ENCODE assay signal across 8 cellular contexts in the genomic region with DNA sequence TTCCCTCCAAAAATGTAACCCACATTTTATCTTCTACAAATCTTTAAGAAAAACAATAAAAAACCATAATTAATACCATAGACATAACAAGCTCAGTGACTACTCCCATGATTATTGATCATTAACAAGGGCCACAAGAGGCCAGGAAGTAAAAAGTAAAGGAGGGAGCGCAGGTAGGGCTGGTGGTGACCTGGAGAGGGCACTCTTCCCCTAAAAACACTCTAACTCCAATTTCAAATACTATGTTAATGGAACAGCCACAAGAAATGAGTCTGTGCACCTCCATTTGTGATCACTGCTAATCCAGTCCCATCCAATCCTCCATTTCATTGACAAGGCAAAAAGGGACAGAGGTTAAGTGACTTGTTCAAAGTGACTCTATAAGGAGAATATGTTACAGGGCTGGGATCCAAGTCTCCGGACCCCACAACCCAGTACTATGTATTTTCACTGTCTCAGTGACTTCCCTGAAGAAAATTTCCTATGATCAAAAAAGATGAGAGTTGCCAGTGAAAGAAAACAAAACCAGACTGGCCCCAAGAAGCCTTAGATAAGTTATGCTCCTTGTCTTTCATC. TPM values are rescaled to one million over a fixed set of nuclear protein-coding genes. Genes with fewer than 3 reads are reported as not detected.
DNase-seq lines count a peak whose midpoint lies in the region; ATAC-seq and TF ChIP-seq lines count a peak whose summit lies in the region.

No MANE protein-coding gene starts in this region.

- no peaks in the 10 kb centered on the region for H3K4me1 ChIP-seq in CD4-positive, CD25-positive, alpha-beta regulatory T cell (ENCODE audit: control insufficient read depth, insufficient read depth, low read length, poor library complexity, severe bottlenecking)

- no peak overlapping the region for H3K27ac ChIP-seq in CD4-positive, CD25-positive, alpha-beta regulatory T cell (ENCODE audit: insufficient read depth, low read length, poor library complexity, severe bottlenecking)
- no peak overlapping the region for H3K27ac ChIP-seq in caudate nucleus (ENCODE audit: low read depth, low read length)

- H3K27ac Mint-ChIP-seq in CD4-positive, CD25-positive, alpha-beta regulatory T cell, result peak overlapping the region in 2 of 3 donors; percentile 21 to 31
- no peak overlapping the region for H3K27ac Mint-ChIP-seq in activated naive CD4-positive, alpha-beta T cell treated with anti-CD3 and anti-CD28 coated beads, Interleukin-2, amount 10 ng/mL, durations not matched to agents 7 days and 5 days
- no peak overlapping the region for H3K27ac Mint-ChIP-seq in type B pancreatic cell

- peak in 2 of 3 donors; percentile 43 to 64 for DNase-seq in CD4-positive, CD25-positive, alpha-beta regulatory T cell
- DNase-seq in NCI-H2029 (lab: John Stamatoyannopoulos, UW) (peak; percentile 1), kidney epithelial cell (ENCODE audit: low read depth) (no peak), type B pancreatic cell (ENCODE audit: extremely low spot score, unreplicated experiment) (no peak), caudate nucleus (lab: John Stamatoyannopoulos, UW) (no peak)
- peak; percentile 39 for DNase-seq in activated naive CD4-positive, alpha-beta T cell treated with anti-CD3 and anti-CD28 coated beads, Interleukin-2, amount 10 ng/mL, durations not matched to agents 7 days and 5 days

- TF ChIP-seq CTCF in kidney epithelial cell (IDR thresholded peaks at IDR 0.05; ENCODE audit: insufficient read depth, low read length, poor library complexity, severe bottlenecking) (peak; percentile 75), type B pancreatic cell (conservative IDR thresholded peaks at IDR 0.05) (peak; percentile 79)

- peak in 1 of 2 donors; percentile 37 for ATAC-seq in CD4-positive, CD25-positive, alpha-beta regulatory T cell (ENCODE audit: low read depth in 2 of 2)
- peak; percentile 59 for ATAC-seq in GM18873 (IDR thresholded peaks at IDR 0.05; ENCODE audit: low FRiP score, unreplicated experiment)
- ATAC-seq in HG03025 (IDR thresholded peaks at IDR 0.05; ENCODE audit: low FRiP score, unreplicated experiment), result no peak

- peaks cover 46% of the 10 kb centered on the region for H3K36me3 ChIP-seq in CD4-positive, CD25-positive, alpha-beta regulatory T cell (ENCODE audit: control insufficient read depth, insufficient read depth, low read length)
- H3K36me3 ChIP-seq in kidney epithelial cell (ENCODE audit: control insufficient read depth, insufficient read depth, low read length), result no peaks in the 10 kb centered on the region

- CTCF ChIA-PET in activated naive CD4-positive, alpha-beta T cell treated with anti-CD3 and anti-CD28 coated beads, Interleukin-2, amount 10 ng/mL, durations not matched to agents 7 days and 5 days (lab: Charles Lee), result interaction anchor here (0.8 to 1.2 kb wide), 6 partner anchors 10 to 470 kb away, joined by 3 to 4 read pairs (median 3); no protein-coding TSS in a partner anchor

- no peaks in the 10 kb centered on the region for H3K9me3 ChIP-seq in CD4-positive, CD25-positive, alpha-beta regulatory T cell (ENCODE audit: control insufficient read depth in 2 of 2, low read length in 2 of 2)

- no peak overlapping the region for H3K4me3 ChIP-seq in CD4-positive, CD25-positive, alpha-beta regulatory T cell (ENCODE audit: low read depth, low read length)
- no peak overlapping the region for H3K4me3 ChIP-seq in kidney epithelial cell (ENCODE audit: low read depth, low read length)

- no peaks in the 10 kb centered on the region for H3K27me3 Mint-ChIP-seq in CD4-positive, CD25-positive, alpha-beta regulatory T cell
- H3K27me3 Mint-ChIP-seq in activated naive CD4-positive, alpha-beta T cell treated with anti-CD3 and anti-CD28 coated beads, Interleukin-2, amount 10 ng/mL, durations not matched to agents 7 days and 5 days, result no peaks in the 10 kb centered on the region
- H3K27me3 Mint-ChIP-seq in type B pancreatic cell, result no peaks in the 10 kb centered on the region

- H3K9me3 Mint-ChIP-seq in CD4-positive, CD25-positive, alpha-beta regulatory T cell, result no peaks in the 10 kb centered on the region
- H3K9me3 Mint-ChIP-seq in activated naive CD4-positive, alpha-beta T cell treated with anti-CD3 and anti-CD28 coated beads, Interleukin-2, amount 10 ng/mL, durations not matched to agents 7 days and 5 days, result no peaks in the 10 kb centered on the region
- H3K9me3 Mint-ChIP-seq in type B pancreatic cell, result no peaks in the 10 kb centered on the region

- peaks cover 0 to 12% (median 6%) of the 10 kb centered on the region in 4 donors for H3K4me1 Mint-ChIP-seq in CD4-positive, CD25-positive, alpha-beta regulatory T cell
- H3K4me1 Mint-ChIP-seq in activated naive CD4-positive, alpha-beta T cell treated with anti-CD3 and anti-CD28 coated beads, Interleukin-2, amount 10 ng/mL, durations not matched to agents 7 days and 5 days, result peaks cover 8% of the 10 kb centered on the region
- H3K4me1 Mint-ChIP-seq in type B pancreatic cell (ENCODE audit: unreplicated experiment), result no peaks in the 10 kb centered on the region

- no peaks in the 10 kb centered on the region for H3K27me3 ChIP-seq in CD4-positive, CD25-positive, alpha-beta regulatory T cell (ENCODE audit: control insufficient read depth, insufficient read depth, low read length)
- H3K27me3 ChIP-seq in kidney epithelial cell (ENCODE audit: control insufficient read depth, insufficient read depth, low read length), result no peaks in the 10 kb centered on the region

- H3K4me3 Mint-ChIP-seq in CD4-positive, CD25-positive, alpha-beta regulatory T cell, result no peak overlapping the region
- no peak overlapping the region for H3K4me3 Mint-ChIP-seq in activated naive CD4-positive, alpha-beta T cell treated with anti-CD3 and anti-CD28 coated beads, Interleukin-2, amount 10 ng/mL, durations not matched to agents 7 days and 5 days
- no peak overlapping the region for H3K4me3 Mint-ChIP-seq in type B pancreatic cell

- H3K36me3 Mint-ChIP-seq in CD4-positive, CD25-positive, alpha-beta regulatory T cell, result peaks cover 35% of the 10 kb centered on the region
- H3K36me3 Mint-ChIP-seq in activated naive CD4-positive, alpha-beta T cell treated with anti-CD3 and anti-CD28 coated beads, Interleukin-2, amount 10 ng/mL, durations not matched to agents 7 days and 5 days, result peaks cover 28% of the 10 kb centered on the region
- H3K36me3 Mint-ChIP-seq in type B pancreatic cell, result no peaks in the 10 kb centered on the region

RNA-seq across cellular contexts. Expression of a gene that starts 41.2 kb away (rescaled TPM):
- total RNA-seq in CD4-positive, CD25-positive, alpha-beta regulatory T cell, result 21.8 TPM
- polyA plus RNA-seq in CD4-positive, CD25-positive, alpha-beta regulatory T cell, result 10 to 100 TPM; 49.1 to 62.1 (median 57.4) TPM
- total RNA-seq in kidney epithelial cell, result 62.6 and 75.0 TPM in 2 replicates
- total RNA-seq in type B pancreatic cell (ENCODE audit: low replicate concordance), result 41.1 and 43.8 TPM in 2 replicates

Comparison
In these comparisons a context has a peak if more than half of its experiments do, and no peak if none do; other contexts are left out.
1. DNase-seq: peak in CD4-positive, CD25-positive, alpha-beta regulatory T cell (2 of 3), NCI-H2029 (single experiment) and activated naive CD4-positive, alpha-beta T cell treated with anti-CD3 and anti-CD28 coated beads, Interleukin-2, amount 10 ng/mL, durations not matched to agents 7 days and 5 days (single experiment); none in kidney epithelial cell (single experiment), type B pancreatic cell (single experiment) and caudate nucleus (0 of 61).
2. H3K27ac Mint-ChIP-seq: peak in CD4-positive, CD25-positive, alpha-beta regulatory T cell (2 of 3); none in activated naive CD4-positive, alpha-beta T cell treated with anti-CD3 and anti-CD28 coated beads, Interleukin-2, amount 10 ng/mL, durations not matched to agents 7 days and 5 days (single experiment) and type B pancreatic cell (single experiment).